ENCODE assay signal across 8 cellular contexts in genomic region chr7:149195180-149196150, GRCh38. TPM values are rescaled to one million over a fixed set of nuclear protein-coding genes. Genes with fewer than 3 reads are reported as not detected.
DNase-seq lines count a peak whose midpoint lies in the region; ATAC-seq and TF ChIP-seq lines count a peak whose summit lies in the region.

Gene ZNF282 (plus strand): TSS chr7:149195546. CDS start chr7:149195590, 44 bp downstream.

- peaks cover 2% of the 10 kb centered on the region for H3K27me3 Mint-ChIP-seq in activated CD8-positive, alpha-beta memory T cell treated with anti-CD3 and anti-CD28 coated beads, Interleukin-2, amount 10 ng/mL, durations not matched to agents 7 days and 5 days
- no peaks in the 10 kb centered on the region for H3K27me3 Mint-ChIP-seq in endodermal cell (ENCODE audit: insufficient read depth)

- peak within 1 kb of the TSS; percentile 94 for H3K4me3 Mint-ChIP-seq in activated CD8-positive, alpha-beta memory T cell treated with anti-CD3 and anti-CD28 coated beads, Interleukin-2, amount 10 ng/mL, durations not matched to agents 7 days and 5 days
- peak within 1 kb of the TSS; percentile 89 for H3K4me3 Mint-ChIP-seq in endodermal cell

- H3K27ac ChIP-seq in endodermal cell (ENCODE audit: low read depth, low read length) (peak within 1 kb of the TSS; percentile 79), mesodermal cell (ENCODE audit: low read depth, low read length, severe bottlenecking) (peak within 1 kb of the TSS; percentile 80)

- CTCF ChIA-PET in activated CD8-positive, alpha-beta memory T cell treated with anti-CD3 and anti-CD28 coated beads, Interleukin-2, amount 10 ng/mL, durations not matched to agents 7 days and 5 days (lab: Charles Lee): interaction anchor here (0.6 to 3.3 kb wide), 31 partner anchors 9 to 430 kb away, joined by 3 to 21 read pairs (median 4); partner anchors contain the start of genes ZNF398, ZNF425 and ZNF783

- H3K4me1 Mint-ChIP-seq in activated CD8-positive, alpha-beta memory T cell treated with anti-CD3 and anti-CD28 coated beads, Interleukin-2, amount 10 ng/mL, durations not matched to agents 7 days and 5 days: peaks cover 53% of the 10 kb centered on the region
- peaks cover 11% of the 10 kb centered on the region for H3K4me1 Mint-ChIP-seq in endodermal cell

- no peaks in the 10 kb centered on the region for H3K9me3 ChIP-seq in endodermal cell (ENCODE audit: control insufficient read depth, low read length)
- no peaks in the 10 kb centered on the region for H3K9me3 ChIP-seq in mesodermal cell (ENCODE audit: control insufficient read depth, low read length)

- DNase-seq in COLO829 (ENCODE audit: low spot score) (peak; percentile 94), HPDE6-E6E7 (ENCODE audit: extremely low spot score) (peak; percentile 93), NOMO-1 (lab: John Stamatoyannopoulos, UW; ENCODE audit: unreplicated experiment in 2 of 2) (peak; percentile 31 to 33), endodermal cell (peak; percentile 97)
- DNase-seq in activated CD8-positive, alpha-beta memory T cell treated with anti-CD3 and anti-CD28 coated beads, Interleukin-2, amount 10 ng/mL, durations not matched to agents 7 days and 5 days: peak; percentile 87
- peak; percentile 32 to 41 for DNase-seq in stimulated activated CD8-positive, alpha-beta memory T cell treated with anti-CD3 and anti-CD28 coated beads, Interleukin-15, amount 100 ng/mL, for 4 hours (ENCODE audit: low read depth in 2 of 2)

- H3K27me3 ChIP-seq in endodermal cell (ENCODE audit: control insufficient read depth, insufficient read depth, low read length, poor library complexity, severe bottlenecking): no peaks in the 10 kb centered on the region

- TF ChIP-seq CTCF in endodermal cell (conservative IDR thresholded peaks at IDR 0.05): peak; percentile 77

- H3K9ac ChIP-seq in endodermal cell (ENCODE audit: extremely low read depth, low read length, poor library complexity, severe bottlenecking): peak within 1 kb of the TSS; percentile 76

- H3K27ac Mint-ChIP-seq in activated CD8-positive, alpha-beta memory T cell treated with anti-CD3 and anti-CD28 coated beads, Interleukin-2, amount 10 ng/mL, durations not matched to agents 7 days and 5 days: peak within 1 kb of the TSS; percentile 93
- H3K27ac Mint-ChIP-seq in endodermal cell: peak within 1 kb of the TSS; percentile 90

- H3K36me3 ChIP-seq in endodermal cell (ENCODE audit: control insufficient read depth, insufficient read depth, low read length) (peaks cover 21% of the 10 kb centered on the region), mesodermal cell (ENCODE audit: control insufficient read depth, insufficient read depth, low read length) (peaks cover 31% of the 10 kb centered on the region)

- H3K4me1 ChIP-seq in endodermal cell (ENCODE audit: control insufficient read depth, insufficient read depth, low read length): peaks cover 6% of the 10 kb centered on the region
- peaks cover 8% of the 10 kb centered on the region for H3K4me1 ChIP-seq in mesodermal cell (ENCODE audit: control insufficient read depth, insufficient read depth, low read length, poor library complexity, severe bottlenecking)

- ATAC-seq in GM19463 (IDR thresholded peaks at IDR 0.05; ENCODE audit: unreplicated experiment): peak; percentile 92
- ATAC-seq in activated CD8-positive, alpha-beta memory T cell treated with anti-CD3 and anti-CD28 coated beads, Interleukin-2, amount 10 ng/mL, durations not matched to agents 7 days and 5 days: peak; percentile 93

- H3K4me3 ChIP-seq in endodermal cell (ENCODE audit: low read length): peak within 1 kb of the TSS; percentile 92
- H3K4me3 ChIP-seq in mesodermal cell (ENCODE audit: extremely low read depth, insufficient read depth, low read length, poor library complexity, severe bottlenecking): peak within 1 kb of the TSS; percentile 70

- 0 to 1% methylated on average over 36 to 97 of the region's 97 CpGs for WGBS in endodermal cell (ENCODE audit: insufficient coverage in 1 of 2, insufficient read length in 1 of 2), 2 experiments
- 0 to 1% methylated on average over 67 to 77 of the region's 97 CpGs for WGBS in mesodermal cell (ENCODE audit: insufficient coverage in 2 of 2), 2 experiments

- H3K36me3 Mint-ChIP-seq in activated CD8-positive, alpha-beta memory T cell treated with anti-CD3 and anti-CD28 coated beads, Interleukin-2, amount 10 ng/mL, durations not matched to agents 7 days and 5 days: peaks cover 36% of the 10 kb centered on the region
- peaks cover 29% of the 10 kb centered on the region for H3K36me3 Mint-ChIP-seq in endodermal cell (ENCODE audit: low read depth)

- no peaks in the 10 kb centered on the region for H3K9me3 Mint-ChIP-seq in activated CD8-positive, alpha-beta memory T cell treated with anti-CD3 and anti-CD28 coated beads, Interleukin-2, amount 10 ng/mL, durations not matched to agents 7 days and 5 days (ENCODE audit: low read depth)
- no peaks in the 10 kb centered on the region for H3K9me3 Mint-ChIP-seq in endodermal cell

RNA-seq across cellular contexts. Expression of gene ZNF282, which starts in this region (rescaled TPM):
- total RNA-seq in activated CD8-positive, alpha-beta memory T cell treated with anti-CD3 and anti-CD28 coated beads, Interleukin-2, amount 10 ng/mL, durations not matched to agents 7 days and 5 days: 10 to 100 TPM; 42.0 to 49.7 TPM
- total RNA-seq in endodermal cell: 10 to 100 TPM; 28.8 to 29.8 TPM
- 21.3 TPM for polyA plus RNA-seq in endodermal cell (2013, experiment 1 of 2)
- 19.3 TPM for polyA plus RNA-seq in endodermal cell (2013, experiment 2 of 2)
- polyA plus RNA-seq in mesodermal cell (2013, experiment 1 of 2): 23.1 TPM
- 19.1 TPM for polyA plus RNA-seq in mesodermal cell (2013, experiment 2 of 2)

Comparison
In these comparisons a context has a peak if more than half of its experiments do, and no peak if none do; other contexts are left out.
1. Peak in every context shown above with its lines: DNase-seq, ATAC-seq, H3K4me3 ChIP-seq and H3K27ac ChIP-seq.
2. DNase-seq: peak in every context shown above with its lines; median percentile 97 in endodermal cell; 94 in COLO829; 93 in HPDE6-E6E7; 87 in activated CD8-positive, alpha-beta memory T cell treated with anti-CD3 and anti-CD28 coated beads, Interleukin-2, amount 10 ng/mL, durations not matched to agents 7 days and 5 days; 36 in stimulated activated CD8-positive, alpha-beta memory T cell treated with anti-CD3 and anti-CD28 coated beads, Interleukin-15, amount 100 ng/mL, for 4 hours; 32 in NOMO-1.